Comparison of ENCODE assay signal across 8 cellular contexts in the genomic region with DNA sequence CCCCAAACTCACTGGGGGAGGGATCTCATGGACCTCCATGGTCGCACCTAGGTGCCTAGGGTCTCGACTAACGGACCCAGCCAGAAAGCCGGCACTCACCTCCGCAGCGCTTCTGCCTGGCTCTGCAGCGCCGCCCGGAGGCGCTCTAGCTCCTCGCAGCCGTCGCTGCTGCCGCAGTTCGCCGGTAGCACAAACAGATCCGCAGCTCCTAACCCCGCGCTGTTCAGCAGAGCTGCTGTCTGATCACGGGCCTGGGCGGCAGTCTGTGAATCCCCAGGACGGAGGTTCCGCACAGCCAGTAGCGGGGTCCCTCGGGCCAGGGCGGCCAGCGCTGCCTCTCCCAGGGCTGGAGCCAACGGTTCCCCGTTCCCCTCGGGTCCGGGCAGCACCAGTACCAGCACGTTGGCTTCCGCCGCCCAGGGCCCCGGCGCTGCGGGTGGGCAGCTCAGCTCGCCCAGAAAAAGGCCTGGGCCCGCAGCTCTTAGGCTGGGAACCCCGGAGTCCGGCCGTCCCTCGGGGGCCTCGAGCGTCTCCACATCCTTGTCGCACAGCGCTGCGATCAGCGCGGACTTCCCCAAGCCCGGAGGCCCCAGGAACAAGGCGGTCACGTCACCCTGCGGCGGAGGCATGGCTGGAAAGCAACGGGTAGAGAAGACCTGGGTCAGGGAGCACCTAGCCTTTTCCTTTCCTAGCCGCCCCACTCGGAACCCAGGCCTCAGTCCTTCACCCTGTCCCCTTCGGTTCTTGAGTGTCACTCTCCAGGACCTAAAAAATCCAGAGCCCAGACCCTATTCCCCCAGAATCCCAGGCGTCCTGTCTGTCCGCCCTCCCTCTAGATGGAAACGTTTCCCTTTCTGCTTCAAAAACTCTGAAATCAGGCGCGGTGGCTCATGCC. TPM values are rescaled to one million over a fixed set of nuclear protein-coding genes. Genes with fewer than 3 reads are reported as not detected.
DNase-seq lines count a peak whose midpoint lies in the region; ATAC-seq, FAIRE-seq and TF ChIP-seq lines count a peak whose summit lies in the region.

No MANE protein-coding gene starts in this region.

- H3K4me3 ChIP-seq in foreskin fibroblast (ENCODE audit: low read depth in 1 of 2, low read length in 2 of 2), result peak overlapping the region; percentile 79 to 89
- peak overlapping the region; percentile 73 for H3K4me3 ChIP-seq in thymus (ENCODE audit: low read length)

- peak; percentile 41 for DNase-seq in DMS79 treated with DMSO at 0.1 percent for 48 hours (lab: John Stamatoyannopoulos, UW)
- DNase-seq in HTR-8/SVneo (ENCODE audit: insufficient read length, low spot score), result peak; percentile 41
- peak; percentile 59 for DNase-seq in RPMI7951 (ENCODE audit: low read depth)
- peak; percentile 65 for DNase-seq in activated effector memory CD4-positive, alpha-beta T cell treated with Interleukin-2 at 50 U/mL for 16 hours
- DNase-seq in foreskin fibroblast, result peak; percentile 52 to 82
- no peak for DNase-seq in omental fat pad (ENCODE audit: low spot score)
- no peak for DNase-seq in epidermal melanocyte (ENCODE audit: insufficient read length, low spot score)

- FAIRE-seq in HTR-8/SVneo (lab: Jason Lieb, UNC), result no peak

- no peaks in the 10 kb centered on the region for H3K27me3 ChIP-seq in thymus (ENCODE audit: control insufficient read depth, insufficient read depth)

- peaks cover 15% of the 10 kb centered on the region for H3K4me1 ChIP-seq in thymus (ENCODE audit: control insufficient read depth, insufficient read depth, low read length)

- no peaks in the 10 kb centered on the region for H3K9me3 ChIP-seq in thymus (ENCODE audit: control insufficient read depth)

- H3K27ac ChIP-seq in thymus (ENCODE audit: low read depth), result peak overlapping the region; percentile 80

- H3K36me3 ChIP-seq in thymus (ENCODE audit: control insufficient read depth, insufficient read depth), result peaks cover 42% of the 10 kb centered on the region

- ATAC-seq in omental fat pad (ENCODE audit: low FRiP score), result peak; percentile 24

- 2% methylated on average over 64 of the region's 64 CpGs for WGBS in thymus

- TF ChIP-seq CTCF in foreskin fibroblast (IDR thresholded peaks at IDR 0.05; ENCODE audit: low read depth, low read length) (peak; percentile 84), omental fat pad (IDR thresholded peaks at IDR 0.05) (no peak)

RNA-seq across cellular contexts. Expression of a gene that starts 1.0 kb away (rescaled TPM):
- total RNA-seq in RPMI7951 (2014; rRNA removed; shearing (Covaris generic)), result 11.9 and 16.4 TPM in 2 replicates
- 10 to 100 TPM; 14.4 to 24.0 (median 17.6) TPM for total RNA-seq in omental fat pad
- 7.5 TPM for polyA plus RNA-seq in thymus

RNA-seq across cellular contexts. Expression of a gene that starts 1.4 kb away (rescaled TPM):
- total RNA-seq in RPMI7951 (2014; rRNA removed; shearing (Covaris generic)), result 13.1 and 18.9 TPM in 2 replicates
- total RNA-seq in omental fat pad, result 10 to 100 TPM; 12.3 to 15.0 (median 13.3) TPM
- 10.3 TPM for polyA plus RNA-seq in thymus

RNA-seq across cellular contexts. Expression of a gene that starts 16.9 kb away (rescaled TPM):
- 0.10 and 0.12 TPM in 2 replicates for total RNA-seq in RPMI7951 (2014; rRNA removed; shearing (Covaris generic))
- under 1 TPM in 3 of 4 donors, not detected in 1; 0.12 to 0.46 (median 0.38) TPM for total RNA-seq in omental fat pad
- polyA plus RNA-seq in thymus, result 0.39 TPM

RNA-seq across cellular contexts. Expression of a gene that starts 19.4 kb away (rescaled TPM):
- 2.8 and 3.8 TPM in 2 replicates for total RNA-seq in RPMI7951 (2014; rRNA removed; shearing (Covaris generic))
- 10 to 100 TPM in 2 of 4 donors, 1 to 10 TPM in 2; 3.8 to 18.4 (median 8.6) TPM for total RNA-seq in omental fat pad
- 12.3 TPM for polyA plus RNA-seq in thymus

RNA-seq across cellular contexts. Expression of a gene that starts 19.6 kb away (rescaled TPM):
- total RNA-seq in RPMI7951 (2014; rRNA removed; shearing (Covaris generic)), result 36.7 and 42.7 TPM in 2 replicates
- 10 to 100 TPM; 13.0 to 24.1 (median 15.8) TPM for total RNA-seq in omental fat pad
- 23.2 TPM for polyA plus RNA-seq in thymus

Comparison
In these comparisons a context has a peak if more than half of its experiments do, and no peak if none do; other contexts are left out.
1. DNase-seq: peak in DMS79 treated with DMSO at 0.1 percent for 48 hours (single experiment), HTR-8/SVneo (single experiment), RPMI7951 (single experiment), activated effector memory CD4-positive, alpha-beta T cell treated with Interleukin-2 at 50 U/mL for 16 hours (single experiment) and foreskin fibroblast (2 of 2); none in omental fat pad (single experiment) and epidermal melanocyte (single experiment).